24 cellular contexts compared by ENCODE assay signal in genomic region chr9:127923046-127923445, GRCh38. TPM values are rescaled to one million over a fixed set of nuclear protein-coding genes. Genes with fewer than 3 reads are reported as not detected.
DNase-seq lines count a peak whose midpoint lies in the region; ATAC-seq and TF ChIP-seq lines count a peak whose summit lies in the region.
"Had no signal": no experiment of that assay in that cellular context is flagged by ENCODE, and none has a peak within 500 bp of the region (broad histone marks: within the 10 kb centered on the region; RNA-seq: fewer than 3 reads in every experiment).

No MANE protein-coding gene starts in this region.

- H3K27ac Mint-ChIP-seq in osteocyte (ENCODE audit: unreplicated experiment), result no peak overlapping the region
- H3K27ac Mint-ChIP-seq: activated CD8-positive, alpha-beta T cell treated with anti-CD3 and anti-CD28 coated beads for 36 hours; activated T-cell treated with anti-CD3 and anti-CD28 coated beads, Interleukin-2, amount 50 U/mL, for 24 hours; CD4-positive, alpha-beta T cell; T-helper 2 cell treated with Interferon-gamma antibody and Interleukin-4, amounts not matched to agents 5 μg/mL and 100 μg/mL, for 36 hours had no signal

- H3K4me1 ChIP-seq in HEK293 (ENCODE audit: control insufficient read depth, insufficient read depth, low read length), result no peaks in the 10 kb centered on the region

- ATAC-seq in GM19035 (IDR thresholded peaks at IDR 0.05; ENCODE audit: unreplicated experiment), result no peak
- ATAC-seq: activated CD8-positive, alpha-beta T cell treated with anti-CD3 and anti-CD28 coated beads for 36 hours; gastrocnemius medialis; right cardiac atrium had no signal

- in situ Hi-C loops in SK-MEL-5 (cut with HindIII; ENCODE audit: low pct_unique_long_range_greater_than_20kb, low sequenced_read_pairs), result no loop called here

- no peak overlapping the region for H3K4me3 Mint-ChIP-seq in osteocyte (ENCODE audit: unreplicated experiment)
- H3K4me3 Mint-ChIP-seq: activated CD8-positive, alpha-beta T cell treated with anti-CD3 and anti-CD28 coated beads for 36 hours; activated T-cell treated with anti-CD3 and anti-CD28 coated beads, Interleukin-2, amount 50 U/mL, for 24 hours; T-helper 2 cell treated with Interferon-gamma antibody and Interleukin-4, amounts not matched to agents 5 μg/mL and 100 μg/mL, for 36 hours had no signal

- TF ChIP-seq CTCF in AG04450 (IDR thresholded peaks at IDR 0.05; ENCODE audit: low read depth, low read length) (no peak), HEK293 (tag by site-specific recombination; IDR thresholded peaks at IDR 0.05) (no peak), GM20000 (IDR thresholded peaks at IDR 0.05; ENCODE audit: extremely low read depth, missing control alignments) (no peak), osteocyte (IDR thresholded peaks at IDR 0.05) (no peak)

- no peaks in the 10 kb centered on the region for H3K36me3 Mint-ChIP-seq in osteocyte (ENCODE audit: unreplicated experiment)

- DNase-seq in AG04450 (ENCODE audit: low read depth, low spot score), result no peak
- peak; percentile 65 for DNase-seq in SK-MEL-5 (ENCODE audit: low read depth, low spot score)
- peak; percentile 65 for DNase-seq in iPS-NIHi7 (ENCODE audit: extremely low spot score)
- no peak for DNase-seq in GM20000 (ENCODE audit: low spot score)
- no peak for DNase-seq in activated effector memory CD4-positive, alpha-beta T cell treated with anti-CD3 and anti-CD28 coated beads, Interleukin-2, amount 50 U/mL, for 16 hours
- DNase-seq in osteocyte (ENCODE audit: extremely low spot score, unreplicated experiment), result no peak
- DNase-seq: activated CD4-positive, CD25-positive, alpha-beta regulatory T cell; activated CD8-positive, alpha-beta T cell treated with anti-CD3 and anti-CD28 coated beads for 36 hours; activated naive CD4-positive, alpha-beta T cell treated with Interleukin-2 at 50 U/mL for 16 hours; activated T-cell treated with anti-CD3 and anti-CD28 coated beads, Interleukin-2, amount 50 U/mL, for 24 hours; CD4-positive, alpha-beta T cell; dermis blood vessel endothelial cell; gastrocnemius medialis; hypothalamus; kidney; NCI-H748 treated with DMSO at 0.1 percent for 48 hours; uterus had no signal

- no peaks in the 10 kb centered on the region for H3K36me3 ChIP-seq in HEK293 (ENCODE audit: control insufficient read depth in 2 of 2, insufficient read depth in 1 of 2, low read length in 2 of 2)
- H3K36me3 ChIP-seq: gastrocnemius medialis, ovary, SJCRH30, uterus had no signal

- H3K4me1 Mint-ChIP-seq in osteocyte (ENCODE audit: unreplicated experiment), result peaks cover 40% of the 10 kb centered on the region

- CTCF ChIA-PET in AG04450 (lab: Charles Lee), result interaction anchor here (0.9 to 5.0 kb wide), 8 partner anchors 20 to 195 kb away, joined by 3 to 46 read pairs (median 7); partner anchors contain the start of gene TOR2A
- CTCF ChIA-PET in HEK293 (lab: Yijun Ruan, JAX), result interaction anchor here (0.5 to 8.6 kb wide), 6 partner anchors 10 to 195 kb away, joined by 3 to 65 read pairs (median 4); partner anchors contain the start of gene TOR2A

- H3K27me3 ChIP-seq in AG04450 (ENCODE audit: control insufficient read depth, insufficient read depth, low read length), result no peaks in the 10 kb centered on the region
- H3K27me3 ChIP-seq: ovary had no signal

- H3K4me3 ChIP-seq in AG04450 (ENCODE audit: low read depth, low read length) (no peak overlapping the region), HEK293 (ENCODE audit: low read depth, low read length) (no peak overlapping the region)
- H3K4me3 ChIP-seq: gastrocnemius medialis, ovary, PC-9, SJCRH30, uterus had no signal

- POLR2A ChIA-PET in AG04450 (lab: Yijun Ruan, JAX) (interaction anchor here (0.6 kb wide), 1 partner anchor 92 kb away, joined by 3 read pairs; no protein-coding TSS in a partner anchor), HEK293 (lab: Yijun Ruan, JAX) (no interaction called here)

- peak overlapping the region; percentile 21 for H3K27ac ChIP-seq in AG04450 (ENCODE audit: low read depth, low read length)
- H3K27ac ChIP-seq in HEK293 (ENCODE audit: extremely low read depth, low read depth, low read length), result no peak overlapping the region
- H3K27ac ChIP-seq: gastrocnemius medialis, ovary, PC-9, SJCRH30, uterus had no signal

- no peaks in the 10 kb centered on the region for H3K27me3 Mint-ChIP-seq in osteocyte (ENCODE audit: unreplicated experiment)

- H3K9me3 Mint-ChIP-seq in osteocyte (ENCODE audit: unreplicated experiment), result no peaks in the 10 kb centered on the region
- H3K9me3 Mint-ChIP-seq: activated CD8-positive, alpha-beta T cell treated with anti-CD3 and anti-CD28 coated beads for 36 hours; activated T-cell treated with anti-CD3 and anti-CD28 coated beads, Interleukin-2, amount 50 U/mL, for 24 hours; CD4-positive, alpha-beta T cell; T-helper 2 cell treated with Interferon-gamma antibody and Interleukin-4, amounts not matched to agents 5 μg/mL and 100 μg/mL, for 36 hours had no signal

- H3K9me3 ChIP-seq in AG04450 (ENCODE audit: control insufficient read depth, insufficient read depth, low read length), result no peaks in the 10 kb centered on the region; the same call in 1 of the 2 replicates
- H3K9me3 ChIP-seq in HEK293 (ENCODE audit: control insufficient read depth, insufficient read depth, low read depth, low read length), result no peaks in the 10 kb centered on the region
- H3K9me3 ChIP-seq: gastrocnemius medialis, ovary, SJCRH30, uterus had no signal

TF ChIP-seq in HEK293, 187 proteins besides CTCF, POLR2A, EP300 and RAD21:
- TF ChIP-seq HOXD13 (CRISPR knock-in tag; IDR thresholded peaks at IDR 0.05; ENCODE audit: borderline replicate concordance), result no peak
- peak; percentile 35; the same call in 1 of the 2 replicates for TF ChIP-seq SP2 (tag by site-specific recombination; IDR thresholded peaks at IDR 0.05)
- no peak for TF ChIP-seq ZNF514 (tag by site-specific recombination; IDR thresholded peaks at IDR 0.05)
- TF ChIP-seq ZFP69B (tag by site-specific recombination; IDR thresholded peaks at IDR 0.05), result no peak
- no peak for TF ChIP-seq ZNF114 (tag by site-specific recombination; IDR thresholded peaks at IDR 0.05)

RNA-seq across cellular contexts. Expression of gene ST6GALNAC4, which starts 6.2 kb away (rescaled TPM):
- 15.0 and 24.3 TPM in 2 replicates for polyA plus RNA-seq in AG04450 (2011; rRNA removed)
- 19.2 and 23.6 TPM in 2 replicates for polyA minus RNA-seq in AG04450 (2011; rRNA and poly(A)+ RNA removed)
- total RNA-seq in SK-MEL-5 (2014; rRNA removed; shearing (Covaris generic)), result 5.2 and 7.4 TPM in 2 replicates
- 17.9 and 18.1 TPM in 2 replicates for polyA plus RNA-seq in SK-MEL-5 (2015; cell fraction: cytosol; rRNA removed)
- polyA plus RNA-seq in SK-MEL-5 (2015; cell fraction: nucleus; rRNA removed), result 6.6 and 7.9 TPM in 2 replicates
- total RNA-seq in osteocyte, result 21.4 and 25.1 TPM in 2 replicates

RNA-seq across cellular contexts. Expression of gene PIP5KL1, which starts 7.5 kb away (rescaled TPM):
- 1.2 TPM in 2 replicates for polyA plus RNA-seq in AG04450 (2011; rRNA removed)
- 1.2 and 1.3 TPM in 2 replicates for polyA minus RNA-seq in AG04450 (2011; rRNA and poly(A)+ RNA removed)
- 0.32 TPM in 1 of 2 replicates, not detected in the other for total RNA-seq in SK-MEL-5 (2014; rRNA removed; shearing (Covaris generic))
- polyA plus RNA-seq in SK-MEL-5 (2015; cell fraction: cytosol; rRNA removed), result 0.30 and 1.3 TPM in 2 replicates
- 1.9 and 4.6 TPM in 2 replicates for polyA plus RNA-seq in SK-MEL-5 (2015; cell fraction: nucleus; rRNA removed)
- total RNA-seq in osteocyte, result 2.6 and 2.9 TPM in 2 replicates

RNA-seq across cellular contexts. Expression of gene DPM2, which starts 14.6 kb away (rescaled TPM):
- polyA plus RNA-seq in AG04450 (2011; rRNA removed), result 25.3 and 30.9 TPM in 2 replicates
- 33.6 and 41.2 TPM in 2 replicates for polyA minus RNA-seq in AG04450 (2011; rRNA and poly(A)+ RNA removed)
- total RNA-seq in SK-MEL-5 (2014; rRNA removed; shearing (Covaris generic)), result 31.4 and 34.9 TPM in 2 replicates
- polyA plus RNA-seq in SK-MEL-5 (2015; cell fraction: cytosol; rRNA removed), result 58.5 and 60.3 TPM in 2 replicates
- 38.5 and 69.3 TPM in 2 replicates for polyA plus RNA-seq in SK-MEL-5 (2015; cell fraction: nucleus; rRNA removed)
- total RNA-seq in osteocyte, result 29.2 and 31.6 TPM in 2 replicates

RNA-seq across cellular contexts. Expression of gene ST6GALNAC6, which starts 23.6 kb away (rescaled TPM):
- polyA plus RNA-seq in AG04450 (2011; rRNA removed), result 40.6 and 58.2 TPM in 2 replicates
- 47.7 and 59.0 TPM in 2 replicates for polyA minus RNA-seq in AG04450 (2011; rRNA and poly(A)+ RNA removed)
- 10.1 TPM in 2 replicates for total RNA-seq in SK-MEL-5 (2014; rRNA removed; shearing (Covaris generic))
- polyA plus RNA-seq in SK-MEL-5 (2015; cell fraction: cytosol; rRNA removed), result 14.1 and 15.6 TPM in 2 replicates
- 30.4 and 44.8 TPM in 2 replicates for polyA plus RNA-seq in SK-MEL-5 (2015; cell fraction: nucleus; rRNA removed)
- 73.4 and 77.0 TPM in 2 replicates for total RNA-seq in osteocyte

RNA-seq across cellular contexts. Expression of gene AK1, which starts 45.6 kb away (rescaled TPM):
- polyA plus RNA-seq in AG04450 (2011; rRNA removed), result 75.9 and 93.9 TPM in 2 replicates
- polyA minus RNA-seq in AG04450 (2011; rRNA and poly(A)+ RNA removed), result 24.9 and 43.3 TPM in 2 replicates
- total RNA-seq in SK-MEL-5 (2014; rRNA removed; shearing (Covaris generic)), result 50.6 and 53.0 TPM in 2 replicates
- polyA plus RNA-seq in SK-MEL-5 (2015; cell fraction: cytosol; rRNA removed), result 39.1 and 65.1 TPM in 2 replicates
- polyA plus RNA-seq in SK-MEL-5 (2015; cell fraction: nucleus; rRNA removed), result 38.5 and 43.8 TPM in 2 replicates
- total RNA-seq in osteocyte, result 57.6 and 65.8 TPM in 2 replicates

Comparison
In these comparisons a context has a peak if more than half of its experiments do, and no peak if none do; other contexts are left out.
1. DNase-seq: peak in SK-MEL-5 (single experiment) and iPS-NIHi7 (single experiment); none in AG04450 (single experiment), GM20000 (single experiment), activated effector memory CD4-positive, alpha-beta T cell treated with anti-CD3 and anti-CD28 coated beads, Interleukin-2, amount 50 U/mL, for 16 hours (single experiment) and osteocyte (single experiment).